19 cellular contexts compared by ENCODE assay signal in genomic region chr4:151569650-151570049, GRCh38.
DNase-seq lines count a peak whose midpoint lies in the region; TF ChIP-seq lines count a peak whose summit lies in the region.
"Had no signal": no experiment of that assay in that cellular context is flagged by ENCODE, and none has a peak within 500 bp of the region (broad histone marks: within the 10 kb centered on the region; RNA-seq: fewer than 3 reads in every experiment).

No MANE protein-coding gene starts in this region.

- no peak overlapping the region for H4K91ac ChIP-seq in H9 (ENCODE audit: insufficient read length, low read depth, low read length)

- H3K56ac ChIP-seq in H9 (ENCODE audit: insufficient read length, low read depth, low read length) = no peak overlapping the region

- no peak overlapping the region for H2AK5ac ChIP-seq in H9 (ENCODE audit: insufficient read length, low read length)

- no peak overlapping the region for H3K27ac Mint-ChIP-seq in activated T-helper 2 cell treated with anti-CD3 and anti-CD28 coated beads, Interferon-gamma antibody, Interleukin-2, Interleukin-4, amounts not matched to agents 10 μg/mL and 5 μg/mL and 100 μg/mL, durations not matched to agents 14 hours and 24 hours and 36 hours
- no peak overlapping the region for H3K27ac Mint-ChIP-seq in H9
- H3K27ac Mint-ChIP-seq: activated CD8-positive, alpha-beta T cell treated with anti-CD3 and anti-CD28 coated beads for 36 hours; activated naive CD4-positive, alpha-beta T cell treated with anti-CD3 and anti-CD28 coated beads, Interleukin-2, amount 50 U/mL, for 24 hours; T-helper 17 cell had no signal

- TF ChIP-seq CTCF in epithelial cell of esophagus (IDR thresholded peaks at IDR 0.05; ENCODE audit: insufficient read depth, low read depth, low read length, missing control alignments) (no peak), thyroid gland (IDR thresholded peaks at IDR 0.05) (no peak), H9 (conservative IDR thresholded peaks at IDR 0.05) (no peak)

- H2AFZ ChIP-seq in H9 (ENCODE audit: low read length) = no peak overlapping the region
- H2AFZ ChIP-seq: GM23338 had no signal

- no peaks in the 10 kb centered on the region for H3K9me3 Mint-ChIP-seq in activated T-helper 2 cell treated with anti-CD3 and anti-CD28 coated beads, Interferon-gamma antibody, Interleukin-2, Interleukin-4, amounts not matched to agents 10 μg/mL and 5 μg/mL and 100 μg/mL, durations not matched to agents 14 hours and 24 hours and 36 hours
- H3K9me3 Mint-ChIP-seq in H9 = no peaks in the 10 kb centered on the region
- H3K9me3 Mint-ChIP-seq: activated CD8-positive, alpha-beta T cell treated with anti-CD3 and anti-CD28 coated beads for 36 hours; activated naive CD4-positive, alpha-beta T cell treated with anti-CD3 and anti-CD28 coated beads, Interleukin-2, amount 50 U/mL, for 24 hours; activated T-cell treated with anti-CD3 and anti-CD28 coated beads, Interleukin-2, amount 50 U/mL, for 4 hours; GM23338 had no signal

- H3K9ac ChIP-seq in H9 (ENCODE audit: extremely low read depth, insufficient read length, low read length) = no peak overlapping the region

- DNase-seq in NCI-H2196 (lab: John Stamatoyannopoulos, UW; ENCODE audit: unreplicated experiment) (peak; percentile 7), NCI-H2196 treated with DMSO at 0.1 percent for 48 hours (lab: John Stamatoyannopoulos, UW; ENCODE audit: unreplicated experiment) (no peak), NCI-H2227 (lab: John Stamatoyannopoulos, UW; ENCODE audit: unreplicated experiment) (peak; percentile 10), epithelial cell of esophagus (ENCODE audit: low read depth) (peak; percentile 20), thyroid gland (peak; percentile 71 to 76), H9 (no peak), D341Med (ENCODE audit: low spot score) (no peak)
- no peak for DNase-seq in activated T-helper 2 cell treated with anti-CD3 and anti-CD28 coated beads, Interferon-gamma antibody, Interleukin-2, Interleukin-4, amounts not matched to agents 10 μg/mL and 5 μg/mL and 100 μg/mL, durations not matched to agents 14 hours and 24 hours and 36 hours (ENCODE audit: low spot score)
- DNase-seq: activated CD8-positive, alpha-beta T cell treated with anti-CD3 and anti-CD28 coated beads for 36 hours; activated T-cell treated with anti-CD3 and anti-CD28 coated beads, Interleukin-2, amount 50 U/mL, for 4 hours; hypothalamus; NCI-H2171 treated with DMSO at 0.1 percent for 48 hours; SIG-M5; stimulated activated CD4-positive, alpha-beta T cell treated with anti-CD3 and anti-CD28 coated beads, Interleukin-12 subunit alpha, Interleukin-12 subunit beta, amount 100 ng/mL, for 4 hours; T-helper 17 cell had no signal

- no peaks in the 10 kb centered on the region for H3K36me3 ChIP-seq in thyroid gland

- H3K27me3 ChIP-seq in thyroid gland = no peaks in the 10 kb centered on the region
- no peaks in the 10 kb centered on the region for H3K27me3 ChIP-seq in H9 (ENCODE audit: insufficient read depth, low read length)

- H4K5ac ChIP-seq in H9 (ENCODE audit: insufficient read length, low read depth, low read length) = no peak overlapping the region

- H3K4me3 ChIP-seq in epithelial cell of esophagus (ENCODE audit: low read length) (no peak overlapping the region), thyroid gland (replicated peaks in 1 of 3) (no peak overlapping the region)
- H3K4me3 ChIP-seq: A549, GM23338 had no signal

- no peak overlapping the region for H2BK15ac ChIP-seq in H9 (ENCODE audit: low read depth, low read length)

- no peak overlapping the region for H2BK120ac ChIP-seq in H9 (ENCODE audit: low read depth, low read length, poor library complexity, severe bottlenecking)

- no peaks in the 10 kb centered on the region for H3K4me1 Mint-ChIP-seq in activated T-helper 2 cell treated with anti-CD3 and anti-CD28 coated beads, Interferon-gamma antibody, Interleukin-2, Interleukin-4, amounts not matched to agents 10 μg/mL and 5 μg/mL and 100 μg/mL, durations not matched to agents 14 hours and 24 hours and 36 hours (ENCODE audit: low read depth)
- H3K4me1 Mint-ChIP-seq in H9 = peaks cover 0 to 2% of the 10 kb centered on the region in 2 experiments; a peak in 2 of 4 replicates
- H3K4me1 Mint-ChIP-seq: activated naive CD4-positive, alpha-beta T cell treated with anti-CD3 and anti-CD28 coated beads, Interleukin-2, amount 50 U/mL, for 24 hours; T-helper 17 cell had no signal

- no peaks in the 10 kb centered on the region for H3K79me2 ChIP-seq in H9 (ENCODE audit: insufficient read depth, low read length)

- H3K4ac ChIP-seq in H9 (ENCODE audit: low read depth, low read length) = no peak overlapping the region

- intact Hi-C loops in thyroid gland (cut with DNase I) = no loop called here
- intact Hi-C loops in activated T-helper 2 cell treated with anti-CD3 and anti-CD28 coated beads, Interferon-gamma antibody, Interleukin-2, Interleukin-4, amounts not matched to agents 10 μg/mL and 5 μg/mL and 100 μg/mL, durations not matched to agents 14 hours and 24 hours and 36 hours (cut with micrococcal nuclease) = no loop called here

- peak overlapping the region in 1 of 3 donors; percentile 62 for H3K27ac ChIP-seq in thyroid gland
- H3K27ac ChIP-seq in H9 (ENCODE audit: insufficient read length, low read depth, low read length) = no peak overlapping the region
- H3K27ac ChIP-seq: A549, C4-2B had no signal

- no peak overlapping the region for H3K4me3 Mint-ChIP-seq in activated T-helper 2 cell treated with anti-CD3 and anti-CD28 coated beads, Interferon-gamma antibody, Interleukin-2, Interleukin-4, amounts not matched to agents 10 μg/mL and 5 μg/mL and 100 μg/mL, durations not matched to agents 14 hours and 24 hours and 36 hours (ENCODE audit: low read depth)
- H3K4me3 Mint-ChIP-seq in H9 = no peak overlapping the region
- H3K4me3 Mint-ChIP-seq: activated CD8-positive, alpha-beta T cell treated with anti-CD3 and anti-CD28 coated beads for 36 hours; activated naive CD4-positive, alpha-beta T cell treated with anti-CD3 and anti-CD28 coated beads, Interleukin-2, amount 50 U/mL, for 24 hours; activated T-cell treated with anti-CD3 and anti-CD28 coated beads, Interleukin-2, amount 50 U/mL, for 4 hours; GM23338; T-helper 17 cell had no signal

- H3T11ph ChIP-seq in H9 (ENCODE audit: low read length) = no peak overlapping the region

- H2BK5ac ChIP-seq in H9 (ENCODE audit: insufficient read length, low read length) = no peak overlapping the region

- TF ChIP-seq POLR2A in thyroid gland (IDR thresholded peaks at IDR 0.05) = no peak

- H3K4me1 ChIP-seq in thyroid gland (peaks cover 13 to 21% of the 10 kb centered on the region in 2 donors), H9 (ENCODE audit: insufficient read depth, low read length) (no peaks in the 10 kb centered on the region)
- H3K4me1 ChIP-seq: A549 had no signal

- peaks cover 11% of the 10 kb centered on the region for H3K27me3 Mint-ChIP-seq in activated T-helper 2 cell treated with anti-CD3 and anti-CD28 coated beads, Interferon-gamma antibody, Interleukin-2, Interleukin-4, amounts not matched to agents 10 μg/mL and 5 μg/mL and 100 μg/mL, durations not matched to agents 14 hours and 24 hours and 36 hours (ENCODE audit: low read depth)
- no peaks in the 10 kb centered on the region for H3K27me3 Mint-ChIP-seq in H9 (ENCODE audit: low read depth)

- H3K79me1 ChIP-seq in H9 (ENCODE audit: insufficient read depth, low read depth, low read length, poor library complexity, severe bottlenecking) = no peaks in the 10 kb centered on the region

- H3K9me3 ChIP-seq in thyroid gland (no peaks in the 10 kb centered on the region), H9 (ENCODE audit: control insufficient read depth, low read depth, low read length) (no peaks in the 10 kb centered on the region)
- H3K9me3 ChIP-seq: A549 had no signal

- no peak overlapping the region for H2BK20ac ChIP-seq in H9 (ENCODE audit: low read depth, low read length, poor library complexity, severe bottlenecking)

- H3K4me2 ChIP-seq in H9 (ENCODE audit: insufficient read depth, insufficient read length, low read length) = no peak overlapping the region
- H3K4me2 ChIP-seq: A549, GM23338 had no signal

- H3K36me3 Mint-ChIP-seq in activated T-helper 2 cell treated with anti-CD3 and anti-CD28 coated beads, Interferon-gamma antibody, Interleukin-2, Interleukin-4, amounts not matched to agents 10 μg/mL and 5 μg/mL and 100 μg/mL, durations not matched to agents 14 hours and 24 hours and 36 hours (ENCODE audit: low read depth) = no peaks in the 10 kb centered on the region
- no peaks in the 10 kb centered on the region; a peak in 1 of 7 replicates for H3K36me3 Mint-ChIP-seq in H9 (ENCODE audit: insufficient read depth in 1 of 3, low read depth in 3 of 3)

- H3K18ac ChIP-seq in H9 (ENCODE audit: insufficient read length, low read depth, low read length) = no peak overlapping the region

- no peaks in the 10 kb centered on the region for H3K23me2 ChIP-seq in H9 (ENCODE audit: insufficient read length, low read depth, low read length, poor library complexity, severe bottlenecking)

- no peak overlapping the region for H2BK12ac ChIP-seq in H9 (ENCODE audit: insufficient read length, low read depth, low read length)

- no peak overlapping the region for H3K23ac ChIP-seq in H9 (ENCODE audit: insufficient read length, low read depth, low read length)

- H4K20me1 ChIP-seq in H9 (ENCODE audit: control insufficient read depth, insufficient read depth, insufficient read length) = no peaks in the 10 kb centered on the region

- no peak overlapping the region for H4K8ac ChIP-seq in H9 (replicated peaks; ENCODE audit: insufficient read length, low read depth, low read length)

- H3K14ac ChIP-seq in H9 (ENCODE audit: insufficient read depth, low read length) = no peak overlapping the region

Comparison
In these comparisons a context has a peak if more than half of its experiments do, and no peak if none do; other contexts are left out.
1. DNase-seq: peak in NCI-H2196 (single experiment), NCI-H2227 (single experiment), epithelial cell of esophagus (single experiment) and thyroid gland (2 of 2); none in NCI-H2196 treated with DMSO at 0.1 percent for 48 hours (single experiment), activated T-helper 2 cell treated with anti-CD3 and anti-CD28 coated beads, Interferon-gamma antibody, Interleukin-2, Interleukin-4, amounts not matched to agents 10 μg/mL and 5 μg/mL and 100 μg/mL, durations not matched to agents 14 hours and 24 hours and 36 hours (single experiment), H9 (single experiment) and D341Med (single experiment).